Comparison of ENCODE assay signal across 10 cellular contexts in genomic region chr1:164644774-164645634, GRCh38.
DNase-seq lines count a peak whose midpoint lies in the region; ATAC-seq and TF ChIP-seq lines count a peak whose summit lies in the region.
"Had no signal": no experiment of that assay in that cellular context is flagged by ENCODE, and none has a peak within 500 bp of the region (broad histone marks: within the 10 kb centered on the region; RNA-seq: fewer than 3 reads in every experiment).

No MANE protein-coding gene starts in this region.

- TF ChIP-seq POLR2A in breast epithelium (IDR thresholded peaks at IDR 0.05), result no peak

- intact Hi-C loops in breast epithelium (cut with DNase I; ENCODE audit: low total_unique reads), result no loop called here

- peak overlapping the region; percentile 71 to 81 for H3K27ac ChIP-seq in breast epithelium
- peak overlapping the region; percentile 17 for H3K27ac ChIP-seq in muscle layer of duodenum (ENCODE audit: low read length)

- H3K4me3 ChIP-seq in AG09309 (ENCODE audit: control insufficient read depth, low read depth, low read length), result no peak overlapping the region
- no peak overlapping the region for H3K4me3 ChIP-seq in breast epithelium
- no peak overlapping the region for H3K4me3 ChIP-seq in muscle layer of duodenum (ENCODE audit: low read depth in 1 of 2, low read length in 2 of 2)

- no peak for TF ChIP-seq CTCF in AG09309 (IDR thresholded peaks at IDR 0.05; ENCODE audit: control insufficient read depth, insufficient read depth, low read depth, low read length, missing control alignments)
- no peak for TF ChIP-seq CTCF in breast epithelium (IDR thresholded peaks at IDR 0.05)

- H3K27me3 ChIP-seq in breast epithelium (no peaks in the 10 kb centered on the region), muscle layer of duodenum (ENCODE audit: low read depth, low read length) (no peaks in the 10 kb centered on the region)

- DNase-seq in AG09309 (ENCODE audit: low read depth), result peak; percentile 8
- peak; percentile 55 for DNase-seq in NCI-H1092 treated with DMSO at 0.1 percent for 48 hours (lab: John Stamatoyannopoulos, UW)
- DNase-seq in breast epithelium (ENCODE audit: low spot score in 2 of 2), result no peak
- DNase-seq in superior temporal gyrus (ENCODE audit: extremely low spot score), result no peak
- no peak for DNase-seq in stimulated activated naive CD8-positive, alpha-beta T cell treated with anti-CD3 and anti-CD28 coated beads, Interleukin-15, Interleukin-2, amounts not matched to agents 100 U/mL and 50 U/mL, for 24 hours
- no peak for DNase-seq in activated CD8-positive, alpha-beta memory T cell treated with anti-CD3 and anti-CD28 coated beads, Interleukin-2, amount 50 U/mL, for 4 hours
- DNase-seq: activated CD4-positive, alpha-beta T cell treated with anti-CD3 and anti-CD28 coated beads, Interleukin-2, amount 10 ng/mL, durations not matched to agents 7 days and 5 days; caudate nucleus had no signal

- ATAC-seq in HG02798 (IDR thresholded peaks at IDR 0.05; ENCODE audit: poor library complexity, unreplicated experiment), result no peak
- ATAC-seq in stimulated activated naive CD8-positive, alpha-beta T cell treated with anti-CD3 and anti-CD28 coated beads, Interleukin-15, Interleukin-2, amounts not matched to agents 100 U/mL and 50 U/mL, for 24 hours, result no peak

- H3K9me3 ChIP-seq in breast epithelium, result no peaks in the 10 kb centered on the region
- H3K9me3 ChIP-seq in muscle layer of duodenum (ENCODE audit: control insufficient read depth in 1 of 2, low read length in 2 of 2), result no peaks in the 10 kb centered on the region

- H3K4me1 ChIP-seq in breast epithelium (peaks cover 6 to 9% of the 10 kb centered on the region in 2 donors), muscle layer of duodenum (ENCODE audit: control insufficient read depth in 1 of 2, insufficient read depth in 2 of 2, low read length in 2 of 2) (peaks cover 7 to 54% of the 10 kb centered on the region in 2 donors)

- no peaks in the 10 kb centered on the region for H3K36me3 ChIP-seq in breast epithelium
- H3K36me3 ChIP-seq in muscle layer of duodenum (ENCODE audit: control insufficient read depth in 1 of 2, insufficient read depth in 2 of 2, low read length in 2 of 2), result no peaks in the 10 kb centered on the region

Comparison
In these comparisons a context has a peak if more than half of its experiments do, and no peak if none do; other contexts are left out.
1. DNase-seq: peak in AG09309 (single experiment) and NCI-H1092 treated with DMSO at 0.1 percent for 48 hours (single experiment); none in breast epithelium (0 of 2), superior temporal gyrus (single experiment), stimulated activated naive CD8-positive, alpha-beta T cell treated with anti-CD3 and anti-CD28 coated beads, Interleukin-15, Interleukin-2, amounts not matched to agents 100 U/mL and 50 U/mL, for 24 hours (single experiment) and activated CD8-positive, alpha-beta memory T cell treated with anti-CD3 and anti-CD28 coated beads, Interleukin-2, amount 50 U/mL, for 4 hours (single experiment).